ENCODE assay signal across 13 cellular contexts in the genomic region with DNA sequence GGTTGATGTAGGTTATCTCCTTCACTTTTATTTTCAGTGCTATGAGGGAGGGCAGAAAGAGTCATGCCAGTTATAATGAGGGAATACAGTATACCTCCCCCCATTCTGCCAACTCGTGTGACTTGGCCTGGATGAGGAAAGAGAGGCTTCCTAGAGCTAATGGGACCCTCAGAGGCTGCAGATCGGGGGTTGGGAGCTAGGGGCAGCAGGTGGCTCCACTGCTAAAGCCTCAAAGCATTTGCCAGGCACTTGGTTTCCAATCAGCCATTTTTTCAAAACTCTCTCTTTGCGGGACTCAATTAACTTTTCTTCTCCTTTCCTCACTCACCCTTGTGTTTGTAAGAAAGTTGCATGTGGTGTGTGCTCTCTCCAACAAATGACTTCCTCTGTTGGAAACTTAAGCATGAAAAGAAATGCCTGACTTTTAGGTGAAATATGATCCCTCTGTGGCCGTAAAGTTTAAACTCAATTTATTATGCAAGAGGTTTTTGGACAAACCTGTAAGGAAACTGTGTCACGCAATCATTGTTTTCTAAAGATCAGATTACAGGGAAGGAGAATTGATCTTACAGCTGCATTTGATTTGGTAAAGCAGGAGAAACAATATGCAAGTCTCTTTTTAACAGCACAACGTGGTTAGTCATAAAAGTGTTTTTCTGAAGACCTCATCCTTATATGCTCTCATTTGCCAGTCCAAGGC. TPM values are rescaled to one million over a fixed set of nuclear protein-coding genes. Genes with fewer than 3 reads are reported as not detected.
DNase-seq lines count a peak whose midpoint lies in the region; ATAC-seq, FAIRE-seq and TF ChIP-seq lines count a peak whose summit lies in the region.
"Had no signal": no experiment of that assay in that cellular context is flagged by ENCODE, and none has a peak within 500 bp of the region (broad histone marks: within the 10 kb centered on the region; RNA-seq: fewer than 3 reads in every experiment).

No MANE protein-coding gene starts in this region.

- CTCF ChIA-PET in BJ (lab: Yijun Ruan, JAX) (interaction anchor here (1.2 kb wide), 1 partner anchor 31 kb away, joined by 3 read pairs; no protein-coding TSS in a partner anchor), HepG2 (lab: Yijun Ruan, JAX; ENCODE audit: low intra/inter-chr PET ratio, low total read pairs) (no interaction called here)

- TF ChIP-seq EP300 in HepG2 (IDR thresholded peaks at IDR 0.05; ENCODE audit: low read depth in 2 of 2, low read length in 2 of 2), result no peak
- TF ChIP-seq EP300 in HepG2 (CRISPR knock-in tag; IDR thresholded peaks at IDR 0.05; ENCODE audit: borderline replicate concordance), result no peak

- no peaks in the 10 kb centered on the region for H3K4me1 Mint-ChIP-seq in activated T-cell treated with anti-CD3 and anti-CD28 coated beads, Interleukin-2, amount 50 U/mL, for 72 hours (ENCODE audit: low read depth)

- intact Hi-C loops in breast epithelium (cut with DNase I; ENCODE audit: low total_unique reads) (no loop called here), HepG2 (cut with micrococcal nuclease; ENCODE audit: unreplicated experiment) (loop anchor here (10.0 kb wide), 1 partner anchor 533 kb away; no protein-coding TSS in a partner anchor)

- no peaks in the 10 kb centered on the region for H4K20me1 ChIP-seq in HepG2 (ENCODE audit: insufficient read depth, low read length)

- no peak for TF ChIP-seq CTCF in BJ (IDR thresholded peaks at IDR 0.05; ENCODE audit: insufficient read depth, low read depth, low read length)
- TF ChIP-seq CTCF in breast epithelium (IDR thresholded peaks at IDR 0.05), result no peak
- TF ChIP-seq CTCF in HepG2 (CRISPR knock-in tag; IDR thresholded peaks at IDR 0.05), result no peak

- no peaks in the 10 kb centered on the region for H3K36me3 Mint-ChIP-seq in activated T-cell treated with anti-CD3 and anti-CD28 coated beads, Interleukin-2, amount 50 U/mL, for 72 hours (ENCODE audit: insufficient read depth in 2 of 2)

- no peaks in the 10 kb centered on the region for H3K36me3 ChIP-seq in BJ (ENCODE audit: control insufficient read depth, insufficient read depth, low read length)
- H3K36me3 ChIP-seq in breast epithelium, result no peaks in the 10 kb centered on the region
- H3K36me3 ChIP-seq in HepG2 (replicated peaks in 1 of 2; ENCODE audit: control insufficient read depth in 1 of 2, insufficient read depth in 2 of 2, low read length in 2 of 2), result no peaks in the 10 kb centered on the region

- POLR2A ChIA-PET in BJ (lab: Charles Lee), result no interaction called here
- POLR2A ChIA-PET in HepG2 (lab: Yijun Ruan, JAX), result no interaction called here

- no peak overlapping the region for H3K4me3 Mint-ChIP-seq in activated T-cell treated with anti-CD3 and anti-CD28 coated beads, Interleukin-2, amount 50 U/mL, for 72 hours
- H3K4me3 Mint-ChIP-seq: CD4-positive, alpha-beta T cell had no signal

- H3K4me1 ChIP-seq in breast epithelium (no peaks in the 10 kb centered on the region), HepG2 (ENCODE audit: insufficient read depth, low read length) (no peaks in the 10 kb centered on the region)

- no peak overlapping the region for H3K27ac Mint-ChIP-seq in activated T-cell treated with anti-CD3 and anti-CD28 coated beads, Interleukin-2, amount 50 U/mL, for 72 hours
- H3K27ac Mint-ChIP-seq: CD4-positive, alpha-beta T cell had no signal

- no TSS peak for BruUV-seq in HepG2 (replicated peaks; lab: Mats Ljungman, UMichigan)

- no peak for FAIRE-seq in HepG2 (lab: Jason Lieb, UNC)
- FAIRE-seq: keratinocyte had no signal

- peaks cover 4% of the 10 kb centered on the region for H3K27me3 ChIP-seq in BJ (ENCODE audit: control insufficient read depth, insufficient read depth, low read length)
- no peaks in the 10 kb centered on the region for H3K27me3 ChIP-seq in breast epithelium
- peaks cover 3 to 18% of the 10 kb centered on the region in 2 experiments; a peak in 3 of 5 replicates for H3K27me3 ChIP-seq in HepG2 (ENCODE audit: control insufficient read depth in 1 of 2, insufficient read depth in 2 of 2, low read length in 2 of 2)

- no peak for TF ChIP-seq POLR2A in breast epithelium (IDR thresholded peaks at IDR 0.05)
- no peak for TF ChIP-seq POLR2A in HepG2 (IDR thresholded peaks at IDR 0.05; ENCODE audit: insufficient read depth in 1 of 2, low read depth in 2 of 2, low read length in 2 of 2)

- H3K9me3 ChIP-seq in breast epithelium (no peaks in the 10 kb centered on the region), HepG2 (ENCODE audit: low read length) (no peaks in the 10 kb centered on the region)

- no peak for TF ChIP-seq RAD21 in HepG2 (CRISPR knock-in tag; IDR thresholded peaks at IDR 0.05)

- ATAC-seq in HepG2, result no peak
- ATAC-seq in activated T-cell treated with anti-CD3 and anti-CD28 coated beads, Interleukin-2, amount 50 U/mL, for 72 hours (replicated peaks in 1 of 2), result no peak
- ATAC-seq: Right ventricle myocardium inferior had no signal

- no peak overlapping the region for H3K9ac ChIP-seq in HepG2 (ENCODE audit: insufficient read depth, low read depth, low read length)

- 18% methylated on average over 6 of the region's 6 CpGs for WGBS in HepG2 (ENCODE audit: low lambda C conversion rate)

- peaks cover 63% of the 10 kb centered on the region for H3K27me3 Mint-ChIP-seq in activated T-cell treated with anti-CD3 and anti-CD28 coated beads, Interleukin-2, amount 50 U/mL, for 72 hours (ENCODE audit: low read depth)

- H3K9me3 Mint-ChIP-seq in activated T-cell treated with anti-CD3 and anti-CD28 coated beads, Interleukin-2, amount 50 U/mL, for 72 hours, result no peaks in the 10 kb centered on the region
- H3K9me3 Mint-ChIP-seq: CD4-positive, alpha-beta T cell had no signal

- H3K27ac ChIP-seq in breast epithelium (peak overlapping the region; percentile 31 to 80), HepG2 (ENCODE audit: extremely low read length, insufficient read depth, low read length) (no peak overlapping the region)

- H3K4me3 ChIP-seq in BJ (ENCODE audit: low read depth, low read length) (no peak overlapping the region), breast epithelium (no peak overlapping the region), HepG2 (replicated peaks in 1 of 3; ENCODE audit: insufficient read depth in 1 of 3, low read depth in 2 of 3, low read length in 3 of 3) (no peak overlapping the region)

- no peak overlapping the region for H3K4me2 ChIP-seq in HepG2 (ENCODE audit: low read depth, low read length)

- no peaks in the 10 kb centered on the region for H3K79me2 ChIP-seq in HepG2 (ENCODE audit: insufficient read depth, low read length)

- DNase-seq in BJ (ENCODE audit: low read depth) (peak; percentile 89), KBM-7 (peak; percentile 78), breast epithelium (ENCODE audit: low spot score in 2 of 2) (no peak), myocyte (ENCODE audit: low read depth) (peak; percentile 36), HepG2 (ENCODE audit: low spot score) (no peak), medulla oblongata (ENCODE audit: extremely low spot score) (no peak), DMS153 (lab: John Stamatoyannopoulos, UW) (no peak)
- no peak for DNase-seq in activated T-cell treated with anti-CD3 and anti-CD28 coated beads, Interleukin-2, amount 50 U/mL, for 72 hours
- DNase-seq: CD4-positive, alpha-beta T cell; NCI-H446 treated with DMSO at 0.1 percent for 48 hours had no signal

- in situ Hi-C loops in KBM-7 (cut with MboI; ENCODE audit: low pct_unique_long_range_greater_than_20kb, low sequenced_read_pairs), result no loop called here
- in situ Hi-C loops in HepG2 (cut with HindIII; ENCODE audit: extremely low pct_ligation_motif_present, low pct_unique_long_range_greater_than_20kb), result no loop called here

- no peak overlapping the region for H2AFZ ChIP-seq in HepG2 (ENCODE audit: low read length)

RNA-seq across cellular contexts. Expression of gene SFRP2, which starts 7.0 kb away (rescaled TPM):
- polyA plus RNA-seq in BJ (2011; rRNA removed), result 0.05 TPM in 1 of 2 replicates, not detected in the other
- 0.24 TPM in 1 of 2 replicates, not detected in the other for polyA minus RNA-seq in BJ (2011; rRNA and poly(A)+ RNA removed)
- total RNA-seq in breast epithelium, result 10 to 100 TPM in 2 of 3 donors, 1 to 10 TPM in 1; 6.9 to 60.4 (median 54.1) TPM
- total RNA-seq in myocyte, result not detected in 2 replicates
- not detected for polyA plus RNA-seq in myocyte (2012)
- not detected in 2 replicates for total RNA-seq in HepG2 (2016; rRNA removed; fragmentation: Illumina TruSeq; extraction: Trizol)
- not detected in 2 replicates for total RNA-seq in HepG2 (2016; cell fraction: cytosol; rRNA removed; fragmentation: Illumina TruSeq; extraction: Trizol; ENCODE audit: low read depth)
- not detected in 2 replicates for total RNA-seq in HepG2 (2016; cell fraction: insoluble cytoplasmic fraction; rRNA removed; fragmentation: Illumina TruSeq; extraction: Trizol)
- total RNA-seq in HepG2 (2016; cell fraction: membrane; rRNA removed; fragmentation: Illumina TruSeq; extraction: Trizol), result not detected in 2 replicates
- total RNA-seq in HepG2 (2016; cell fraction: nucleus; rRNA removed; fragmentation: Illumina TruSeq; extraction: Trizol), result not detected in 2 replicates
- polyA plus RNA-seq in HepG2 (2011; rRNA removed), result not detected in 2 replicates
- not detected in 2 replicates for polyA plus RNA-seq in HepG2 (2011; cell fraction: cytosol; rRNA removed)
- not detected in 2 replicates for polyA plus RNA-seq in HepG2 (2011; cell fraction: nucleus; rRNA removed)
- not detected in 2 replicates for polyA plus RNA-seq in HepG2 (2012)
- polyA plus RNA-seq in HepG2 (2016; cell fraction: cytosol; fragmentation: Illumina TruSeq; extraction: Trizol; ENCODE audit: low read depth), result not detected in 2 replicates
- polyA plus RNA-seq in HepG2 (2016; cell fraction: insoluble cytoplasmic fraction; fragmentation: Illumina TruSeq; extraction: Trizol; ENCODE audit: low read depth), result not detected in 2 replicates
- polyA plus RNA-seq in HepG2 (2016; cell fraction: membrane; fragmentation: Illumina TruSeq; extraction: Trizol; ENCODE audit: low read depth), result not detected in 2 replicates
- not detected in 2 replicates for polyA plus RNA-seq in HepG2 (2016; cell fraction: nucleus; fragmentation: Illumina TruSeq; extraction: Trizol; ENCODE audit: insufficient read depth, low read depth)
- polyA minus RNA-seq in HepG2 (2011; rRNA and poly(A)+ RNA removed; ENCODE audit: low replicate concordance), result not detected in 2 replicates
- not detected in 2 replicates for polyA minus RNA-seq in HepG2 (2011; cell fraction: cytosol; rRNA and poly(A)+ RNA removed)
- polyA minus RNA-seq in HepG2 (2011; cell fraction: nucleus; rRNA and poly(A)+ RNA removed), result not detected in 2 replicates
- total RNA-seq in activated T-cell treated with anti-CD3 and anti-CD28 coated beads, Interleukin-2, amount 50 U/mL, for 72 hours, result not detected
- total RNA-seq: CD4-positive, alpha-beta T cell; epithelial cell of proximal tubule; Right ventricle myocardium inferior had no signal
- polyA plus RNA-seq: keratinocyte had no signal

RNA-seq across cellular contexts. Expression of gene RNF175, which starts 22.0 kb away (rescaled TPM):
- polyA plus RNA-seq in BJ (2011; rRNA removed) (0.06 TPM in 1 of 2 replicates, not detected in the other), HepG2 (2011; rRNA removed) (not detected in 2 replicates)
- polyA minus RNA-seq in BJ (2011; rRNA and poly(A)+ RNA removed), result not detected in 2 replicates
- total RNA-seq in breast epithelium (1 to 10 TPM in 2 of 3 donors, not detected in 1; 3.6 to 5.9 TPM), myocyte (not detected in 2 replicates), HepG2 (2016; rRNA removed; fragmentation: Illumina TruSeq; extraction: Trizol) (not detected in 2 replicates)
- not detected for polyA plus RNA-seq in myocyte (2012)
- total RNA-seq in HepG2 (2016; cell fraction: cytosol; rRNA removed; fragmentation: Illumina TruSeq; extraction: Trizol; ENCODE audit: low read depth), result not detected in 2 replicates
- not detected in 2 replicates for total RNA-seq in HepG2 (2016; cell fraction: insoluble cytoplasmic fraction; rRNA removed; fragmentation: Illumina TruSeq; extraction: Trizol)
- not detected in 2 replicates for total RNA-seq in HepG2 (2016; cell fraction: membrane; rRNA removed; fragmentation: Illumina TruSeq; extraction: Trizol)
- total RNA-seq in HepG2 (2016; cell fraction: nucleus; rRNA removed; fragmentation: Illumina TruSeq; extraction: Trizol), result not detected in 2 replicates
- not detected in 2 replicates for polyA plus RNA-seq in HepG2 (2011; cell fraction: cytosol; rRNA removed)
- polyA plus RNA-seq in HepG2 (2011; cell fraction: nucleus; rRNA removed), result not detected in 2 replicates
- polyA plus RNA-seq in HepG2 (2012), result not detected in 2 replicates
- not detected in 2 replicates for polyA plus RNA-seq in HepG2 (2016; cell fraction: cytosol; fragmentation: Illumina TruSeq; extraction: Trizol; ENCODE audit: low read depth)
- polyA plus RNA-seq in HepG2 (2016; cell fraction: insoluble cytoplasmic fraction; fragmentation: Illumina TruSeq; extraction: Trizol; ENCODE audit: low read depth), result not detected in 2 replicates
- polyA plus RNA-seq in HepG2 (2016; cell fraction: membrane; fragmentation: Illumina TruSeq; extraction: Trizol; ENCODE audit: low read depth), result not detected in 2 replicates
- not detected in 2 replicates for polyA plus RNA-seq in HepG2 (2016; cell fraction: nucleus; fragmentation: Illumina TruSeq; extraction: Trizol; ENCODE audit: insufficient read depth, low read depth)
- not detected in 2 replicates for polyA minus RNA-seq in HepG2 (2011; rRNA and poly(A)+ RNA removed; ENCODE audit: low replicate concordance)
- polyA minus RNA-seq in HepG2 (2011; cell fraction: cytosol; rRNA and poly(A)+ RNA removed), result not detected in 2 replicates
- not detected in 2 replicates for polyA minus RNA-seq in HepG2 (2011; cell fraction: nucleus; rRNA and poly(A)+ RNA removed)
- total RNA-seq in activated T-cell treated with anti-CD3 and anti-CD28 coated beads, Interleukin-2, amount 50 U/mL, for 72 hours, result under 1 TPM in 1 of 2 donors, not detected in 1; 0.37 TPM
- polyA plus RNA-seq: keratinocyte had no signal

Comparison
In these comparisons a context has a peak if more than half of its experiments do, and no peak if none do; other contexts are left out.
1. DNase-seq: peak in BJ (single experiment), KBM-7 (single experiment) and myocyte (single experiment); none in breast epithelium (0 of 2), HepG2 (single experiment), medulla oblongata (single experiment), DMS153 (single experiment) and activated T-cell treated with anti-CD3 and anti-CD28 coated beads, Interleukin-2, amount 50 U/mL, for 72 hours (0 of 2).